ENCODE assay signal across 20 cellular contexts in genomic region chr7:36161996-36162395, GRCh38. TPM values are rescaled to one million over a fixed set of nuclear protein-coding genes. Genes with fewer than 3 reads are reported as not detected.
DNase-seq lines count a peak whose midpoint lies in the region; ATAC-seq, FAIRE-seq and TF ChIP-seq lines count a peak whose summit lies in the region.
"Had no signal": no experiment of that assay in that cellular context is flagged by ENCODE, and none has a peak within 500 bp of the region (broad histone marks: within the 10 kb centered on the region; RNA-seq: fewer than 3 reads in every experiment).

No MANE protein-coding gene starts in this region.

- intact Hi-C loops in MCF 10A (cut with micrococcal nuclease): no loop called here
- intact Hi-C loops in breast epithelium (cut with DNase I; ENCODE audit: low total_unique reads): loop anchor here (10.0 kb wide), 1 partner anchor 1787 kb away; no protein-coding TSS in a partner anchor

- CTCF ChIA-PET in MCF 10A (lab: Yijun Ruan, JAX): no interaction called here

- H3K9me3 Mint-ChIP-seq in MCF 10A (ENCODE audit: unreplicated experiment): no peaks in the 10 kb centered on the region
- H3K9me3 Mint-ChIP-seq: naive B cell; stimulated activated naive CD8-positive, alpha-beta T cell treated with anti-CD3 and anti-CD28 coated beads, Interleukin-15, Interleukin-2, amounts not matched to agents 100 ng/mL and 50 ng/mL, for 24 hours; T-helper 1 cell treated with Interleukin-12 subunit alpha and Interleukin-12 subunit beta and Interleukin-4 antibody, amounts not matched to agents 30 μg/mL and 1 μg/mL, for 36 hours had no signal

- no peak for TF ChIP-seq POLR2A in breast epithelium (IDR thresholded peaks at IDR 0.05)

- peak; percentile 66 for ATAC-seq in foreskin keratinocyte
- ATAC-seq in GM19463 (IDR thresholded peaks at IDR 0.05; ENCODE audit: unreplicated experiment): no peak

- POLR2A ChIA-PET in MCF 10A (lab: Yijun Ruan, JAX): interaction anchor here (1.1 kb wide), 1 partner anchor 111 kb away, joined by 4 read pairs; no protein-coding TSS in a partner anchor

- H3K27me3 Mint-ChIP-seq in MCF 10A (ENCODE audit: insufficient read depth, unreplicated experiment): no peaks in the 10 kb centered on the region
- H3K27me3 Mint-ChIP-seq: B cell; stimulated activated naive CD8-positive, alpha-beta T cell treated with anti-CD3 and anti-CD28 coated beads, Interleukin-15, Interleukin-2, amounts not matched to agents 100 ng/mL and 50 ng/mL, for 24 hours had no signal

- no peak overlapping the region for H3K4me3 Mint-ChIP-seq in MCF 10A (ENCODE audit: unreplicated experiment)
- H3K4me3 Mint-ChIP-seq: B cell; naive B cell; stimulated activated naive CD8-positive, alpha-beta T cell treated with anti-CD3 and anti-CD28 coated beads, Interleukin-15, Interleukin-2, amounts not matched to agents 100 ng/mL and 50 ng/mL, for 24 hours; T-helper 1 cell treated with Interleukin-12 subunit alpha and Interleukin-12 subunit beta and Interleukin-4 antibody, amounts not matched to agents 30 μg/mL and 1 μg/mL, for 36 hours had no signal

- H3K27ac ChIP-seq in breast epithelium: no peak overlapping the region
- no peak overlapping the region for H3K27ac ChIP-seq in foreskin keratinocyte
- H3K27ac ChIP-seq: right atrium auricular region had no signal

- DNase-seq in MCF 10A (ENCODE audit: unreplicated experiment): peak; percentile 79
- no peak for DNase-seq in breast epithelium (ENCODE audit: low spot score in 2 of 2)
- DNase-seq in NCI-H2171 treated with DMSO at 0.1 percent for 48 hours (lab: John Stamatoyannopoulos, UW): peak; percentile 75
- peak; percentile 75 to 88 for DNase-seq in foreskin keratinocyte
- DNase-seq in urothelium cell line (ENCODE audit: low spot score): peak; percentile 77
- no peak for DNase-seq in NCI-H1436 (lab: John Stamatoyannopoulos, UW)
- DNase-seq in HuH-7.5 (ENCODE audit: low spot score): no peak
- DNase-seq: activated CD4-positive, alpha-beta T cell treated with anti-CD3 and anti-CD28 coated beads, Interleukin-2, amount 50 U/mL, for 1 hour; activated T-cell treated with anti-CD3 and anti-CD28 coated beads, Interleukin-2, amount 50 U/mL, for 48 hours; amygdala; H7; naive B cell; NCI-H1930; OCI-M1; stimulated activated CD4-positive, alpha-beta T cell treated with anti-CD3 and anti-CD28 coated beads, Interleukin-4, amount 100 ng/mL, for 24 hours had no signal

- H3K27ac Mint-ChIP-seq in MCF 10A (ENCODE audit: low read depth, unreplicated experiment): no peak overlapping the region
- H3K27ac Mint-ChIP-seq: B cell; naive B cell; stimulated activated naive CD8-positive, alpha-beta T cell treated with anti-CD3 and anti-CD28 coated beads, Interleukin-15, Interleukin-2, amounts not matched to agents 100 ng/mL and 50 ng/mL, for 24 hours; T-helper 1 cell treated with Interleukin-12 subunit alpha and Interleukin-12 subunit beta and Interleukin-4 antibody, amounts not matched to agents 30 μg/mL and 1 μg/mL, for 36 hours had no signal

- no peaks in the 10 kb centered on the region for H3K36me3 Mint-ChIP-seq in MCF 10A (ENCODE audit: insufficient read depth, unreplicated experiment)
- H3K36me3 Mint-ChIP-seq: naive B cell had no signal

- no TSS peak for BruUV-seq in MCF 10A (replicated peaks; lab: Mats Ljungman, UMichigan)

- no peak for TF ChIP-seq CTCF in MCF 10A (IDR thresholded peaks at IDR 0.05; ENCODE audit: unreplicated experiment)
- no peak for TF ChIP-seq CTCF in breast epithelium (IDR thresholded peaks at IDR 0.05)
- TF ChIP-seq CTCF in foreskin keratinocyte (conservative IDR thresholded peaks at IDR 0.05): no peak

- H3K4me1 ChIP-seq in breast epithelium: no peaks in the 10 kb centered on the region
- H3K4me1 ChIP-seq in foreskin keratinocyte: peaks cover 11% of the 10 kb centered on the region

- no peak overlapping the region for H3K4me3 ChIP-seq in breast epithelium
- H3K4me3 ChIP-seq: right atrium auricular region had no signal

- no peak for FAIRE-seq in urothelium cell line (lab: Jason Lieb, UNC)

- H3K9me3 ChIP-seq in breast epithelium: no peaks in the 10 kb centered on the region
- H3K9me3 ChIP-seq: right atrium auricular region had no signal

- H3K27me3 ChIP-seq in breast epithelium: no peaks in the 10 kb centered on the region
- H3K27me3 ChIP-seq in foreskin keratinocyte: no peaks in the 10 kb centered on the region
- H3K27me3 ChIP-seq: right atrium auricular region had no signal

- no peaks in the 10 kb centered on the region for H3K36me3 ChIP-seq in breast epithelium
- H3K36me3 ChIP-seq: right atrium auricular region had no signal

- H3K4me1 Mint-ChIP-seq in MCF 10A (ENCODE audit: insufficient read depth, unreplicated experiment): no peaks in the 10 kb centered on the region
- H3K4me1 Mint-ChIP-seq: B cell, naive B cell had no signal

RNA-seq across cellular contexts. Expression of gene EEPD1, which starts 8.9 kb away (rescaled TPM):
- 0.37 and 0.70 TPM in 2 replicates for total RNA-seq in MCF 10A (2022)
- 10 to 100 TPM in 2 of 3 donors, 1 to 10 TPM in 1; 6.4 to 32.5 (median 10.5) TPM for total RNA-seq in breast epithelium
- 2.2 and 2.4 TPM in 2 replicates for total RNA-seq in foreskin keratinocyte
- polyA plus RNA-seq in foreskin keratinocyte: 1.2 and 1.3 TPM in 2 replicates

Comparison
In these comparisons a context has a peak if more than half of its experiments do, and no peak if none do; other contexts are left out.
1. DNase-seq: peak in MCF 10A (single experiment), NCI-H2171 treated with DMSO at 0.1 percent for 48 hours (single experiment), foreskin keratinocyte (2 of 2) and urothelium cell line (single experiment); none in breast epithelium (0 of 2), NCI-H1436 (single experiment) and HuH-7.5 (single experiment).